ENCODE assay signal across 7 cellular contexts in genomic region chr20:49534314-49534713, GRCh38. TPM values are rescaled to one million over a fixed set of nuclear protein-coding genes. Genes with fewer than 3 reads are reported as not detected.
DNase-seq lines count a peak whose midpoint lies in the region; ATAC-seq and TF ChIP-seq lines count a peak whose summit lies in the region.

No MANE protein-coding gene starts in this region.

- H3K27me3 Mint-ChIP-seq in activated naive CD4-positive, alpha-beta T cell treated with anti-CD3 and anti-CD28 coated beads for 36 hours (ENCODE audit: low read depth), result peaks cover 13% of the 10 kb centered on the region

- H3K4me3 Mint-ChIP-seq in activated naive CD4-positive, alpha-beta T cell treated with anti-CD3 and anti-CD28 coated beads for 36 hours, result no peak overlapping the region

- peak; percentile 80 for TF ChIP-seq CTCF in GM10266 (IDR thresholded peaks at IDR 0.05; ENCODE audit: control insufficient read depth, insufficient read depth, low read depth, missing control alignments)
- TF ChIP-seq CTCF in psoas muscle (IDR thresholded peaks at IDR 0.05), result peak; percentile 77

- CTCF ChIA-PET in activated naive CD4-positive, alpha-beta T cell treated with anti-CD3 and anti-CD28 coated beads for 36 hours (lab: Charles Lee), result interaction anchor here (0.5 to 1.7 kb wide), 14 partner anchors 8 to 214 kb away, joined by 3 to 5 read pairs (median 4); no protein-coding TSS in a partner anchor

- 2 to 5% (median 2%) methylated on average over 3 of the region's 3 CpGs for WGBS in psoas muscle, 3 donors

- H3K4me1 Mint-ChIP-seq in activated naive CD4-positive, alpha-beta T cell treated with anti-CD3 and anti-CD28 coated beads for 36 hours (ENCODE audit: low read depth), result peaks cover 16% of the 10 kb centered on the region

- DNase-seq in GM10266 (ENCODE audit: extremely low spot score) (peak; percentile 70), M059J (ENCODE audit: low read depth) (peak; percentile 66), SHP77 treated with DMSO at 0.1 percent for 48 hours (lab: John Stamatoyannopoulos, UW) (peak; percentile 35), glomerular endothelial cell (ENCODE audit: extremely low read depth, low read depth, low spot score) (peak; percentile 18), psoas muscle (no peak)
- peak; percentile 77 for DNase-seq in activated naive CD4-positive, alpha-beta T cell treated with anti-CD3 and anti-CD28 coated beads for 36 hours

- H3K27me3 ChIP-seq in psoas muscle (ENCODE audit: insufficient read depth in 3 of 3, low read length in 2 of 3), result no peaks in the 10 kb centered on the region

- ATAC-seq in psoas muscle (peak; percentile 69 to 83 (median 76)), GM18502 (IDR thresholded peaks at IDR 0.05; ENCODE audit: poor library complexity, unreplicated experiment) (no peak)

- no peak overlapping the region for H3K27ac Mint-ChIP-seq in activated naive CD4-positive, alpha-beta T cell treated with anti-CD3 and anti-CD28 coated beads for 36 hours

- intact Hi-C loops in activated naive CD4-positive, alpha-beta T cell treated with anti-CD3 and anti-CD28 coated beads for 36 hours (cut with micrococcal nuclease), result loop anchor here (1.0 to 2.0 kb wide), 2 partner anchors 150 to 200 kb away; no protein-coding TSS in a partner anchor
- intact Hi-C loops in psoas muscle (cut with DNase I), result loop anchor here (1.0 to 5.0 kb wide), 4 partner anchors 50 to 204 kb away; partner anchors contain the start of gene KCNB1 (in 1 of the 2)

- no peaks in the 10 kb centered on the region for H3K9me3 ChIP-seq in psoas muscle

- H3K27ac ChIP-seq in psoas muscle, result no peak overlapping the region

- H3K36me3 Mint-ChIP-seq in activated naive CD4-positive, alpha-beta T cell treated with anti-CD3 and anti-CD28 coated beads for 36 hours (ENCODE audit: low read depth), result no peaks in the 10 kb centered on the region

- H3K36me3 ChIP-seq in psoas muscle (ENCODE audit: insufficient read depth in 1 of 2, low read depth in 1 of 2), result peaks cover 0 to 3% of the 10 kb centered on the region in 2 donors

- no peaks in the 10 kb centered on the region for H3K4me1 ChIP-seq in psoas muscle

- H3K9me3 Mint-ChIP-seq in activated naive CD4-positive, alpha-beta T cell treated with anti-CD3 and anti-CD28 coated beads for 36 hours, result peaks cover 2% of the 10 kb centered on the region

- no peak overlapping the region for H3K4me3 ChIP-seq in psoas muscle

RNA-seq across cellular contexts. Expression of gene PTGIS, which starts 33.6 kb away (rescaled TPM):
- total RNA-seq in M059J (2014; rRNA removed; shearing (Covaris generic)), result 0.02 and 0.07 TPM in 2 replicates
- total RNA-seq in activated naive CD4-positive, alpha-beta T cell treated with anti-CD3 and anti-CD28 coated beads for 36 hours, result not detected
- total RNA-seq in glomerular endothelial cell, result 0.53 and 2.5 TPM in 2 replicates
- 10 to 100 TPM in 2 of 4 donors, 1 to 10 TPM in 2; 8.0 to 26.5 (median 13.3) TPM for total RNA-seq in psoas muscle
- 1 to 10 TPM; 2.7 to 4.1 (median 3.6) TPM for polyA plus RNA-seq in psoas muscle

RNA-seq across cellular contexts. Expression of gene KCNB1, which starts 51.8 kb away (rescaled TPM):
- not detected in 2 replicates for total RNA-seq in M059J (2014; rRNA removed; shearing (Covaris generic))
- not detected for total RNA-seq in activated naive CD4-positive, alpha-beta T cell treated with anti-CD3 and anti-CD28 coated beads for 36 hours
- total RNA-seq in glomerular endothelial cell, result not detected in 2 replicates
- 10 to 100 TPM in 2 of 4 donors, 1 to 10 TPM in 2; 5.3 to 44.0 (median 15.6) TPM for total RNA-seq in psoas muscle
- 1 to 10 TPM; 1.8 to 3.2 (median 2.5) TPM for polyA plus RNA-seq in psoas muscle

Comparison
In these comparisons a context has a peak if more than half of its experiments do, and no peak if none do; other contexts are left out.
1. DNase-seq: peak in GM10266 (single experiment), M059J (single experiment), SHP77 treated with DMSO at 0.1 percent for 48 hours (single experiment), activated naive CD4-positive, alpha-beta T cell treated with anti-CD3 and anti-CD28 coated beads for 36 hours (single experiment) and glomerular endothelial cell (single experiment); none in psoas muscle (0 of 2).